Comparison of ENCODE assay signal across 8 cellular contexts in the genomic region with DNA sequence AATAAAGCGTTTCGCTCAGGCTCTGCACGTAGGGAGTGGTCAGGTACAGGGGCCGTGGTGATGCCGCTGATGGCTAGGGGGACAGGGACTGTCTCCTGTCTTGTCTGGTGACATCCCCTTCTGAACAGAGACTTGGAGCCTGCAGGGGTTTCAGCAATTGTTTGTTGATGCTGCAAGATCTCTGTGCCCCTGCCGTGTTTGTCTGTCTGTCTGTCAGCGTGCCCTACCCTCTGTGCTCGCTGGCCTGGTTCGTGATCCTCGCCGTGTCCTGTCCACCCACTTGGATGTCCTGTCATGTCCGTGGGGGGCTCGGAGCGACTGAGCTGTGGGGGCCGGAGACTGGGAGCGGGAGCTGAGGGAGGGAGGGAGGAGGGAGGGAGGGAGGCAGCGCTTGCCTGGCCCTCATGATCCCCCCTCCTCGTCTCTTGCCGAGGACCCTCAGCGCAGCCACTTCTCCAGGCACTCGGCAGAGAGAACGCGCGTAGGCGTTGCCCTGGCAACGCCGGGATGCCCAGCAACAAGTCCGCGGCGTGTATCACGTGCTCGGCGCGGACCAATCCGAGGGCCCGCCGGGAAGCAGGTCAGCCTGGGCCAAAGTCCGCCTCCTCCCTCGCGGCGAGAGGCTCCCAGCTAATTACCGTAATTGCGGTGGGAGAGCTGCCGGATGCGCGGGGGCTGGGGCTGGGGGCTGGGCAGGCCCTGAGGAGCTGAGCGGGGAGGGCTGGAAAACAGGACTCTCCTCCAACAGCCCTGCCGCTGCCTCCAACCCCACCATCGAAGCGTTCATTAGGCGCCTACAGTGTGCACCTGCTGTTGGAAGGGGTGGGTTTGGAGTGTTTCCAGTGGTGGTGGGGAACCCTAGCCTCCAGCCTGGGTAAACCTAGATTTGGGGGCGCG. TPM values are rescaled to one million over a fixed set of nuclear protein-coding genes. Genes with fewer than 3 reads are reported as not detected.
DNase-seq lines count a peak whose midpoint lies in the region; ATAC-seq and TF ChIP-seq lines count a peak whose summit lies in the region.

No MANE protein-coding gene starts in this region.

- no peaks in the 10 kb centered on the region for H3K9me3 Mint-ChIP-seq in CD8-positive, alpha-beta T cell
- no peaks in the 10 kb centered on the region for H3K9me3 Mint-ChIP-seq in immature natural killer cell

- peaks cover 32% of the 10 kb centered on the region for H3K27me3 Mint-ChIP-seq in CD8-positive, alpha-beta T cell (ENCODE audit: low read depth)
- peaks cover 6 to 9% (median 8%) of the 10 kb centered on the region in 3 donors for H3K27me3 Mint-ChIP-seq in immature natural killer cell (ENCODE audit: low read depth in 3 of 3)

- ATAC-seq in CD8-positive, alpha-beta T cell, result peak; percentile 49
- ATAC-seq in HG02588 (IDR thresholded peaks at IDR 0.05; ENCODE audit: unreplicated experiment) (peak; percentile 73), HG03095 (IDR thresholded peaks at IDR 0.05; ENCODE audit: unreplicated experiment) (no peak)
- peak; percentile 80 to 82 for ATAC-seq in activated CD4-positive, CD25-positive, alpha-beta regulatory T cell treated with anti-CD3 and anti-CD28 coated beads, Interleukin-2, amount 50 U/mL, for 24 hours

- CTCF ChIA-PET in CD8-positive, alpha-beta T cell (lab: Charles Lee), result no interaction called here

- peak; percentile 6 to 59 (median 45) for DNase-seq in CD8-positive, alpha-beta T cell
- DNase-seq in NCI-H2227 treated with DMSO at 0.1 percent for 48 hours (lab: John Stamatoyannopoulos, UW) (peak; percentile 93), immature natural killer cell (peak; percentile 83 to 87 (median 85))
- peak; percentile 37 for DNase-seq in central memory CD4-positive, alpha-beta T cell

- H3K36me3 Mint-ChIP-seq in CD8-positive, alpha-beta T cell, result no peaks in the 10 kb centered on the region
- H3K36me3 Mint-ChIP-seq in immature natural killer cell, result no peaks in the 10 kb centered on the region

- peak overlapping the region; percentile 43 for H3K4me3 ChIP-seq in CD8-positive, alpha-beta T cell (ENCODE audit: low read depth, low read length)
- H3K4me3 ChIP-seq in skeletal muscle tissue (ENCODE audit: low read length in 3 of 3), result peak overlapping the region in 2 of 3 donors; percentile 45 to 46

- no peaks in the 10 kb centered on the region for H3K9me3 ChIP-seq in CD8-positive, alpha-beta T cell (ENCODE audit: low read length)
- H3K9me3 ChIP-seq in skeletal muscle tissue (ENCODE audit: control insufficient read depth in 3 of 3, low read length in 3 of 3), result no peaks in the 10 kb centered on the region

- H3K4me1 Mint-ChIP-seq in CD8-positive, alpha-beta T cell (ENCODE audit: low read depth), result peaks cover 6% of the 10 kb centered on the region
- peaks cover 8 to 14% of the 10 kb centered on the region in 2 donors for H3K4me1 Mint-ChIP-seq in immature natural killer cell

- peaks cover 13% of the 10 kb centered on the region for H3K4me1 ChIP-seq in CD8-positive, alpha-beta T cell (ENCODE audit: insufficient read depth, low read length)
- H3K4me1 ChIP-seq in skeletal muscle tissue (ENCODE audit: control insufficient read depth in 3 of 3, insufficient read depth in 3 of 3, low read length in 3 of 3), result peaks cover 0 to 6% (median 6%) of the 10 kb centered on the region in 3 donors

- H3K27ac Mint-ChIP-seq in CD8-positive, alpha-beta T cell, result no peak overlapping the region
- H3K27ac Mint-ChIP-seq in immature natural killer cell, result peak overlapping the region; percentile 23 to 88 (median 83)

- no peak overlapping the region for H3K9ac ChIP-seq in skeletal muscle tissue (ENCODE audit: low read depth in 1 of 3, low read length in 3 of 3)

- no peak for TF ChIP-seq CTCF in CD8-positive, alpha-beta T cell (IDR thresholded peaks at IDR 0.05)

- H3K4me3 Mint-ChIP-seq in CD8-positive, alpha-beta T cell, result peak overlapping the region; percentile 43
- H3K4me3 Mint-ChIP-seq in immature natural killer cell, result peak overlapping the region; percentile 67 to 82 (median 78)

- no peak overlapping the region for H3K27ac ChIP-seq in CD8-positive, alpha-beta T cell (ENCODE audit: low read depth, low read length)
- H3K27ac ChIP-seq in skeletal muscle tissue (ENCODE audit: low read depth, low read length), result no peak overlapping the region

- POLR2A ChIA-PET in CD8-positive, alpha-beta T cell (lab: Charles Lee), result no interaction called here

- H3K36me3 ChIP-seq in CD8-positive, alpha-beta T cell (ENCODE audit: insufficient read depth, low read length), result no peaks in the 10 kb centered on the region
- no peaks in the 10 kb centered on the region for H3K36me3 ChIP-seq in skeletal muscle tissue (ENCODE audit: control insufficient read depth in 3 of 3, insufficient read depth in 3 of 3, low read length in 3 of 3)

- H3K27me3 ChIP-seq in CD8-positive, alpha-beta T cell (ENCODE audit: insufficient read depth, low read length), result peaks cover 3% of the 10 kb centered on the region
- peaks cover 11 to 39% (median 33%) of the 10 kb centered on the region in 3 donors for H3K27me3 ChIP-seq in skeletal muscle tissue (ENCODE audit: control insufficient read depth in 3 of 3, insufficient read depth in 3 of 3, low read length in 3 of 3)

- intact Hi-C loops in CD8-positive, alpha-beta T cell (cut with DNase I, micrococcal nuclease), result no loop called here

RNA-seq across cellular contexts. Expression of a gene that starts 31.9 kb away (rescaled TPM):
- total RNA-seq in CD8-positive, alpha-beta T cell, result 10 to 100 TPM; 16.7 to 17.4 TPM
- 1 to 10 TPM in 2 of 3 donors, under 1 TPM in 1; 0.80 to 5.2 (median 2.2) TPM for polyA plus RNA-seq in immature natural killer cell
- 28.7 TPM for total RNA-seq in skeletal muscle tissue

RNA-seq across cellular contexts. Expression of a gene that starts 36.0 kb away (rescaled TPM):
- 10 to 100 TPM; 85.5 to 86.6 TPM for total RNA-seq in CD8-positive, alpha-beta T cell
- 10 to 100 TPM; 17.8 to 81.6 (median 25.0) TPM for polyA plus RNA-seq in immature natural killer cell
- 16.2 TPM for total RNA-seq in skeletal muscle tissue

Comparison
In these comparisons a context has a peak if more than half of its experiments do, and no peak if none do; other contexts are left out.
1. DNase-seq: peak in every context shown above with its lines; median percentile 93 in NCI-H2227 treated with DMSO at 0.1 percent for 48 hours; 85 in immature natural killer cell; 45 in CD8-positive, alpha-beta T cell; 37 in central memory CD4-positive, alpha-beta T cell.